8 cellular contexts compared by ENCODE assay signal in the genomic region with DNA sequence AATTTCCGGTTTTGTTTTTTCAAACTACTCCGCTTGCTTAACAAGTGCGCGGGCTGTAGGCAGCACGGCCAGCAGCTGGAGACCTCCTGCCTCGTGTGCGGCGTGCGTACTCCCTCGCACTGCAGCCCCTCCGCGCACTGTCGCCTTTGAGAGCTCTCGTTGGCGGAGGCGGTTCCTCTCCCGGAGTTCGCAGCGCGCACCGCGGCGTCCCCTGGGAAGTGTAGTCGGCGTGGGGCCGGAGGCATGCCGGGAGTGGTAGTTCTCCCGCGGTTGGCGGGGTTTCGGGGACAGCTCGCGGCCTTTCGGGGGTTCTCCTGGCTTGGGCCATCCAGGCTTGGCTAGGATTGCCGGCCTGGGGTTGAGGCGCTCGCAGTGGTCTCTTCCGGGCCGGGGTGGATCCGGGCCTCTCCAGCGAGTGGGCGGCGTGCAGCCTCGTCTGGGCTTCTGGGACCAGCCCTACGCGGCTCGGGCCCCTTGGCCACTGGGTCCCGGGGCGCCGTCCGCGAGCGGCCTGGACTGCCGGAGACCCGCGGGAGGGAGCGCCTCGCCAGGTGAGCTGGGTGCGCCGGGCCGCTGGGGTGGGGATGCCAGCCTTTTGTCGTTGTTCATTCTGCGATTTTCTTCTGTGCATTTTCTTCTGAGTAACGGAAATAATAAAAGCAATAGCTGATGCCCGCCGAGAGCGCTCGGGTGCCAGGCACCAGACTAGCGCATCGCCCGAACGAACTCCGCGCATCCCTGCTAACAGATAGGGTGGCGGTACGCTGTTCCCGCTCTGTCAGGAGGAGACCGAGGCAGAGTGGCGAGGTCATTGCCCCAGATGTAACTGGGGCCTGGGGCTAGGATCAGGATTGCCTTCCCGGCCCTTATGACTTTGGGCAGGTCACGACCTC. TPM values are rescaled to one million over a fixed set of nuclear protein-coding genes. Genes with fewer than 3 reads are reported as not detected.
DNase-seq lines count a peak whose midpoint lies in the region; ATAC-seq and TF ChIP-seq lines count a peak whose summit lies in the region.

A gene (plus strand): TSS at position 258 of the 893 bp plus-strand sequence. CDS start 1,696 bp downstream, outside the sequence.

- peaks cover 0 to 4% (median 0%) of the 10 kb centered on the region in 4 donors for H3K9me3 ChIP-seq in right lobe of liver

- no peak for TF ChIP-seq CTCF in right lobe of liver (IDR thresholded peaks at IDR 0.05)

- H3K36me3 ChIP-seq in right lobe of liver: peaks cover 0 to 2% (median 0%) of the 10 kb centered on the region in 4 donors

- intact Hi-C loops in right lobe of liver (cut with DNase I): loop anchor here in 1 of 2 donors (5.0 kb wide), 1 partner anchor 203 kb away; a partner anchor contains a TSS

- peak within 1 kb of the TSS; percentile 83 to 92 (median 88) for H3K4me3 ChIP-seq in right lobe of liver

- no peaks in the 10 kb centered on the region for H3K4me1 ChIP-seq in right lobe of liver

- TF ChIP-seq POLR2A in right lobe of liver (IDR thresholded peaks at IDR 0.05): peak; percentile 28

- WGBS in right lobe of liver (ENCODE audit: insufficient coverage, low coverage, low lambda C conversion rate, missing lambda C conversion rate): 13% methylated on average over 32 of the region's 81 CpGs

- H3K27me3 ChIP-seq in right lobe of liver: no peaks in the 10 kb centered on the region

- peak; percentile 99 to 100 (median 100) for ATAC-seq in right lobe of liver

- DNase-seq in NCI-H146 (lab: John Stamatoyannopoulos, UW) (peak; percentile 27), NCI-H146 treated with DMSO at 0.1 percent for 48 hours (lab: John Stamatoyannopoulos, UW; ENCODE audit: unreplicated experiment) (no peak), NCI-H2029 (lab: John Stamatoyannopoulos, UW) (peak; percentile 74), ecto neural progenitor cell (ENCODE audit: low spot score) (peak; percentile 92), right lobe of liver (peak; percentile 88 to 93 (median 90)), NOMO-1 treated with dmso at 0.1 percent for 144 hours (lab: John Stamatoyannopoulos, UW; ENCODE audit: unreplicated experiment) (no peak)
- DNase-seq in activated CD8-positive, alpha-beta memory T cell treated with anti-CD3 and anti-CD28 coated beads for 24 hours: peak; percentile 94
- DNase-seq in stimulated activated CD4-positive, alpha-beta T cell treated with anti-CD3 and anti-CD28 coated beads, Interleukin-1b, Interleukin-23, amount 100 ng/mL, for 48 hours: peak; percentile 89

- peak within 1 kb of the TSS; percentile 36 to 55 (median 41) for H3K27ac ChIP-seq in right lobe of liver

RNA-seq across cellular contexts. Expression of the gene that starts here (rescaled TPM):
- total RNA-seq in right lobe of liver: 1 to 10 TPM in 5 of 6 experiments, under 1 TPM in 1; 0.81 to 2.4 (median 1.4) TPM

Comparison
In these comparisons a context has a peak if more than half of its experiments do, and no peak if none do; other contexts are left out.
1. DNase-seq: peak in NCI-H146 (single experiment), NCI-H2029 (single experiment), activated CD8-positive, alpha-beta memory T cell treated with anti-CD3 and anti-CD28 coated beads for 24 hours (single experiment), ecto neural progenitor cell (single experiment), right lobe of liver (3 of 3) and stimulated activated CD4-positive, alpha-beta T cell treated with anti-CD3 and anti-CD28 coated beads, Interleukin-1b, Interleukin-23, amount 100 ng/mL, for 48 hours (single experiment); none in NCI-H146 treated with DMSO at 0.1 percent for 48 hours (single experiment) and NOMO-1 treated with dmso at 0.1 percent for 144 hours (single experiment).